ENCODE assay signal across 2 cellular contexts in genomic region chr14:75537071-75537470, GRCh38.
TF ChIP-seq lines count a peak whose summit lies in the region.

No MANE protein-coding gene starts in this region.

TF ChIP-seq in GM12891, 5 proteins besides CTCF, POLR2A, EP300 and RAD21:
- TF ChIP-seq POLR2AphosphoS5 (IDR thresholded peaks at IDR 0.05; ENCODE audit: low read depth, low read length) (no peak), POU2F2 (IDR thresholded peaks at IDR 0.05; ENCODE audit: low read depth, low read length) (no peak), TAF1 (IDR thresholded peaks at IDR 0.05; ENCODE audit: low read depth, low read length) (no peak), SPI1 (IDR thresholded peaks at IDR 0.05; ENCODE audit: low read depth, low read length) (no peak)

TF ChIP-seq in endothelial cell of umbilical vein, 7 proteins besides CTCF, POLR2A, EP300 and RAD21:
- TF ChIP-seq POLR2AphosphoS5 (IDR thresholded peaks at IDR 0.05; ENCODE audit: insufficient read depth, low read depth, low read length) = no peak
- no peak for TF ChIP-seq GATA2 (IDR thresholded peaks at IDR 0.05; ENCODE audit: insufficient read depth, insufficient read length, low read depth, low read length)
- no peak for TF ChIP-seq FOS (IDR thresholded peaks at IDR 0.05; ENCODE audit: borderline replicate concordance, insufficient read depth, low read length)
- no peak for TF ChIP-seq MYC (IDR thresholded peaks at IDR 0.05; ENCODE audit: low read depth, low read length)
- TF ChIP-seq MAX (IDR thresholded peaks at IDR 0.05; ENCODE audit: insufficient read depth, insufficient read length) = no peak
- no peak for TF ChIP-seq JUN (IDR thresholded peaks at IDR 0.05; ENCODE audit: borderline replicate concordance, insufficient read depth, insufficient read length, low read depth)
